1 cellular context compared by ENCODE assay signal in the genomic region with DNA sequence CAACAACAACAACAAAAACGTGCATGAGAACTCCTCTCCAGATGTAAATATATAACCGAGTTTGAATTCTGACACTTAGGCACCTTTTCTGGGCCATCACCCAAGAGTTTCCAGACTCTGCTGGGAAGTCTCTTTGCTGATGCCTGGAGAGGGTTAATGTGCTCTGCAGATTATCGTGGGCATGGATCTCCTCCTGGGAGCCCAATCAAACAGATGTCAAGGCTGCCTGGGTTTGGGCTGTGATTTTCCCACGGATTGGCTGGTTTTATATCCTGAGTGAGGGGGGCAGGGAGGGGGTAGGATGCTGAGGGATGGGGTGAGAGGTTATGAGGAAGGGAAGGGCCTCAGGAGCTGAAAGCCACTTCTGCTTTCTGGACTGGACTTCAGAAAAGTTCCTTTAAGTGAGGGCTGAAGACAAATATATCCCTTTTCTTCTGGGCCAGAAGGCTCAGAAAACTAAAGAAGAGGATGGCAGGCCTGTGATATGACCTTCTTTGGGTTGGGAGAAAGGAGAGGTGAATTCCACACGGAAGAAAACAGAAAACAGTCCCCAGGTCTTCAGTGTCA.
TF ChIP-seq lines count a peak whose summit lies in the region.

No MANE protein-coding gene starts in this region.

TF ChIP-seq in SK-N-SH treated with all-trans-retinoic acid at 6 μM for 48 hours, 23 proteins besides CTCF, POLR2A, EP300 and RAD21 (continued from another document):
- TF ChIP-seq, protein P1, sequence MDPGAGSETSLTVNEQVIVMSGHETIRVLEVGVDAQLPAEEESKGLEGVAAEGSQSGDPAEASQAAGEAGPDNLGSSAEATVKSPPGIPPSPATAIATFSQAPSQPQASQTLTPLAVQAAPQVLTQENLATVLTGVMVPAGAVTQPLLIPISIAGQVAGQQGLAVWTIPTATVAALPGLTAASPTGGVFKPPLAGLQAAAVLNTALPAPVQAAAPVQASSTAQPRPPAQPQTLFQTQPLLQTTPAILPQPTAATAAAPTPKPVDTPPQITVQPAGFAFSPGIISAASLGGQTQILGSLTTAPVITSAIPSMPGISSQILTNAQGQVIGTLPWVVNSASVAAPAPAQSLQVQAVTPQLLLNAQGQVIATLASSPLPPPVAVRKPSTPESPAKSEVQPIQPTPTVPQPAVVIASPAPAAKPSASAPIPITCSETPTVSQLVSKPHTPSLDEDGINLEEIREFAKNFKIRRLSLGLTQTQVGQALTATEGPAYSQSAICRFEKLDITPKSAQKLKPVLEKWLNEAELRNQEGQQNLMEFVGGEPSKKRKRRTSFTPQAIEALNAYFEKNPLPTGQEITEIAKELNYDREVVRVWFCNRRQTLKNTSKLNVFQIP (CRISPR knock-in tag; IDR thresholded peaks at IDR 0.05; ENCODE audit: borderline replicate concordance, low read depth) = no peak
- TF ChIP-seq, protein P2, sequence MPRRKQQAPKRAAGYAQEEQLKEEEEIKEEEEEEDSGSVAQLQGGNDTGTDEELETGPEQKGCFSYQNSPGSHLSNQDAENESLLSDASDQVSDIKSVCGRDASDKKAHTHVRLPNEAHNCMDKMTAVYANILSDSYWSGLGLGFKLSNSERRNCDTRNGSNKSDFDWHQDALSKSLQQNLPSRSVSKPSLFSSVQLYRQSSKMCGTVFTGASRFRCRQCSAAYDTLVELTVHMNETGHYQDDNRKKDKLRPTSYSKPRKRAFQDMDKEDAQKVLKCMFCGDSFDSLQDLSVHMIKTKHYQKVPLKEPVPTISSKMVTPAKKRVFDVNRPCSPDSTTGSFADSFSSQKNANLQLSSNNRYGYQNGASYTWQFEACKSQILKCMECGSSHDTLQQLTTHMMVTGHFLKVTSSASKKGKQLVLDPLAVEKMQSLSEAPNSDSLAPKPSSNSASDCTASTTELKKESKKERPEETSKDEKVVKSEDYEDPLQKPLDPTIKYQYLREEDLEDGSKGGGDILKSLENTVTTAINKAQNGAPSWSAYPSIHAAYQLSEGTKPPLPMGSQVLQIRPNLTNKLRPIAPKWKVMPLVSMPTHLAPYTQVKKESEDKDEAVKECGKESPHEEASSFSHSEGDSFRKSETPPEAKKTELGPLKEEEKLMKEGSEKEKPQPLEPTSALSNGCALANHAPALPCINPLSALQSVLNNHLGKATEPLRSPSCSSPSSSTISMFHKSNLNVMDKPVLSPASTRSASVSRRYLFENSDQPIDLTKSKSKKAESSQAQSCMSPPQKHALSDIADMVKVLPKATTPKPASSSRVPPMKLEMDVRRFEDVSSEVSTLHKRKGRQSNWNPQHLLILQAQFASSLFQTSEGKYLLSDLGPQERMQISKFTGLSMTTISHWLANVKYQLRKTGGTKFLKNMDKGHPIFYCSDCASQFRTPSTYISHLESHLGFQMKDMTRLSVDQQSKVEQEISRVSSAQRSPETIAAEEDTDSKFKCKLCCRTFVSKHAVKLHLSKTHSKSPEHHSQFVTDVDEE (CRISPR knock-in tag; IDR thresholded peaks at IDR 0.05) = no peak
- TF ChIP-seq ZFP3 (CRISPR knock-in tag; IDR thresholded peaks at IDR 0.05) (no peak), OSR1 (CRISPR knock-in tag; IDR thresholded peaks at IDR 0.05) (no peak), ZNF565 (CRISPR knock-in tag; conservative IDR thresholded peaks at IDR 0.05; ENCODE audit: low read depth) (no peak)
